In genomic region chr7:94003446-94004023, GRCh38 we compare ENCODE assay signal across 8 cellular contexts. TPM values are rescaled to one million over a fixed set of nuclear protein-coding genes. Genes with fewer than 3 reads are reported as not detected.
DNase-seq lines count a peak whose midpoint lies in the region; ATAC-seq and TF ChIP-seq lines count a peak whose summit lies in the region.

No MANE protein-coding gene starts in this region.

- H3K4me2 ChIP-seq in OCI-LY3 (ENCODE audit: low read length) = peak overlapping the region; percentile 84

- 6 to 18% methylated on average over 14 to 16 of the region's 16 CpGs for WGBS in mesodermal cell (ENCODE audit: insufficient coverage in 2 of 2), 2 experiments

- H3K79me2 ChIP-seq in OCI-LY3 (ENCODE audit: low read length) = peaks cover 39% of the 10 kb centered on the region

- no peak for TF ChIP-seq CTCF in AG04450 (IDR thresholded peaks at IDR 0.05; ENCODE audit: low read depth, low read length)
- TF ChIP-seq CTCF in OCI-LY3 (IDR thresholded peaks at IDR 0.05; ENCODE audit: low read depth, low read length) = no peak

- H3K9me3 ChIP-seq in AG04450 (ENCODE audit: control insufficient read depth, insufficient read depth, low read length) (no peaks in the 10 kb centered on the region), OCI-LY3 (ENCODE audit: insufficient read depth, low read length) (no peaks in the 10 kb centered on the region), mesodermal cell (ENCODE audit: control insufficient read depth, low read length) (no peaks in the 10 kb centered on the region)

- peaks cover 12% of the 10 kb centered on the region; the same call in 1 of the 2 replicates for H4K20me1 ChIP-seq in OCI-LY3 (ENCODE audit: insufficient read depth, low read length)

- POLR2A ChIA-PET in AG04450 (lab: Yijun Ruan, JAX) = no interaction called here

- peaks cover 14% of the 10 kb centered on the region for H3K4me1 ChIP-seq in OCI-LY3 (ENCODE audit: low read length)
- no peaks in the 10 kb centered on the region for H3K4me1 ChIP-seq in mesodermal cell (ENCODE audit: control insufficient read depth, insufficient read depth, low read length, poor library complexity, severe bottlenecking)

- peak overlapping the region; percentile 84 for H3K27ac ChIP-seq in AG04450 (ENCODE audit: low read depth, low read length)
- peak overlapping the region; percentile 54 for H3K27ac ChIP-seq in OCI-LY3 (ENCODE audit: low read length)
- peak overlapping the region; percentile 90 for H3K27ac ChIP-seq in mesodermal cell (ENCODE audit: low read depth, low read length, severe bottlenecking)

- peaks cover 4% of the 10 kb centered on the region for H3K27me3 ChIP-seq in AG04450 (ENCODE audit: control insufficient read depth, insufficient read depth, low read length)
- no peaks in the 10 kb centered on the region for H3K27me3 ChIP-seq in OCI-LY3 (ENCODE audit: low read depth, low read length)

- CTCF ChIA-PET in AG04450 (lab: Charles Lee) = interaction anchor here (1.5 to 1.6 kb wide), 2 partner anchors 84 to 100 kb away, joined by 3 to 4 read pairs; no protein-coding TSS in a partner anchor

- H3K9ac ChIP-seq in OCI-LY3 (ENCODE audit: low read length) = peak overlapping the region; percentile 96

- peak overlapping the region; percentile 76 for H2AFZ ChIP-seq in OCI-LY3 (ENCODE audit: low read depth, low read length)

- H3K4me3 ChIP-seq in AG04450 (ENCODE audit: low read depth, low read length) (peak overlapping the region; percentile 86), OCI-LY3 (ENCODE audit: low read length) (peak overlapping the region; percentile 93), mesodermal cell (ENCODE audit: extremely low read depth, insufficient read depth, low read length, poor library complexity, severe bottlenecking) (peak overlapping the region; percentile 80)

- peak; percentile 4 for ATAC-seq in GM18508 (IDR thresholded peaks at IDR 0.05; ENCODE audit: insufficient read depth, unreplicated experiment)
- peak; percentile 35 for ATAC-seq in HG02943 (IDR thresholded peaks at IDR 0.05; ENCODE audit: low read depth, unreplicated experiment)

- DNase-seq in AG04450 (ENCODE audit: low read depth, low spot score) (no peak), dermis blood vessel endothelial cell (peak; percentile 47), foreskin melanocyte (no peak), T1000 (lab: John Stamatoyannopoulos, UW) (no peak)

- no peaks in the 10 kb centered on the region for H3K36me3 ChIP-seq in OCI-LY3 (replicated peaks; ENCODE audit: low read depth, low read length)
- H3K36me3 ChIP-seq in mesodermal cell (ENCODE audit: control insufficient read depth, insufficient read depth, low read length) = peaks cover 6% of the 10 kb centered on the region

RNA-seq across cellular contexts. Expression of gene BET1, which starts 0.6 kb away (rescaled TPM):
- 37.3 and 53.9 TPM in 2 replicates for polyA plus RNA-seq in AG04450 (2011; rRNA removed)
- 6.7 and 8.7 TPM in 2 replicates for polyA minus RNA-seq in AG04450 (2011; rRNA and poly(A)+ RNA removed)
- 38.6 and 64.3 TPM in 2 replicates for total RNA-seq in dermis blood vessel endothelial cell
- 38.5 TPM for polyA plus RNA-seq in mesodermal cell (2013, experiment 1 of 2)
- polyA plus RNA-seq in mesodermal cell (2013, experiment 2 of 2) = 42.8 TPM
